In genomic region chr2:46555011-46555410, GRCh38 we compare ENCODE assay signal across 9 cellular contexts. TPM values are rescaled to one million over a fixed set of nuclear protein-coding genes. Genes with fewer than 3 reads are reported as not detected.
DNase-seq lines count a peak whose midpoint lies in the region; ATAC-seq and TF ChIP-seq lines count a peak whose summit lies in the region.
"Had no signal": no experiment of that assay in that cellular context is flagged by ENCODE, and none has a peak within 500 bp of the region (broad histone marks: within the 10 kb centered on the region; RNA-seq: fewer than 3 reads in every experiment).

No MANE protein-coding gene starts in this region.

- H2BK120ac ChIP-seq in mesenchymal stem cell (ENCODE audit: low read depth, low read length) = no peak overlapping the region

- POLR2A ChIA-PET in OCI-LY7 (lab: Charles Lee) = interaction anchor here (1.1 to 2.4 kb wide), 6 partner anchors 10 to 46 kb away, joined by 3 to 10 read pairs (median 3); no protein-coding TSS in a partner anchor

- no peak overlapping the region for H2BK12ac ChIP-seq in mesenchymal stem cell (ENCODE audit: low read length in 2 of 2)

- H3K36me3 ChIP-seq in OCI-LY7 (ENCODE audit: insufficient read depth, low read length) (peaks cover 92% of the 10 kb centered on the region), psoas muscle (ENCODE audit: insufficient read depth in 1 of 2, low read depth in 1 of 2) (peaks cover 0 to 6% of the 10 kb centered on the region in 2 donors), mesenchymal stem cell (ENCODE audit: control insufficient read depth in 1 of 2, insufficient read depth in 2 of 2, low read depth in 1 of 2, low read length in 2 of 2) (peaks cover 34 to 67% of the 10 kb centered on the region in 2 experiments), ovary (no peaks in the 10 kb centered on the region)

- H2AFZ ChIP-seq in OCI-LY7 (ENCODE audit: low read length) (no peak overlapping the region), mesenchymal stem cell (ENCODE audit: low read depth, low read length) (no peak overlapping the region)

- no peak overlapping the region for H2BK15ac ChIP-seq in mesenchymal stem cell (ENCODE audit: low read depth, poor library complexity, severe bottlenecking)

- DNase-seq in ELR (ENCODE audit: low read depth) = peak; percentile 38
- peak; percentile 63 for DNase-seq in OCI-LY7 (ENCODE audit: low spot score)
- no peak for DNase-seq in choroid plexus epithelial cell (ENCODE audit: low read depth)
- DNase-seq in psoas muscle = no peak
- DNase-seq in NCI-H345 (lab: John Stamatoyannopoulos, UW) = no peak
- no peak for DNase-seq in mesenchymal stem cell
- DNase-seq in ovary = no peak

- intact Hi-C loops in OCI-LY7 (cut with micrococcal nuclease; ENCODE audit: unreplicated experiment) = no loop called here
- intact Hi-C loops in psoas muscle (cut with DNase I) = no loop called here
- intact Hi-C loops in ovary (cut with DNase I) = no loop called here

- no peak for TF ChIP-seq POLR2A in ovary (IDR thresholded peaks at IDR 0.05)

- H3K9me3 ChIP-seq in OCI-LY7 (ENCODE audit: low read length) = peaks cover 21% of the 10 kb centered on the region; the same call in 1 of the 2 replicates
- no peaks in the 10 kb centered on the region for H3K9me3 ChIP-seq in psoas muscle
- peaks cover 17% of the 10 kb centered on the region for H3K9me3 ChIP-seq in mesenchymal stem cell (ENCODE audit: control insufficient read depth, low read length)
- no peaks in the 10 kb centered on the region for H3K9me3 ChIP-seq in ovary

- H2AK5ac ChIP-seq in mesenchymal stem cell (ENCODE audit: low read length, severe bottlenecking) = no peak overlapping the region

- no peak overlapping the region for H2BK5ac ChIP-seq in mesenchymal stem cell (ENCODE audit: low read depth, low read length, poor library complexity, severe bottlenecking)

- no peak overlapping the region for H3K18ac ChIP-seq in mesenchymal stem cell (ENCODE audit: low read depth in 1 of 2, low read length in 2 of 2)

- H3K9ac ChIP-seq in mesenchymal stem cell (ENCODE audit: low read length) = no peak overlapping the region

- no peak overlapping the region for H3K23ac ChIP-seq in mesenchymal stem cell (ENCODE audit: low read length in 2 of 2)

- TF ChIP-seq CTCF in OCI-LY7 (conservative IDR thresholded peaks at IDR 0.05; ENCODE audit: low read length) (peak; percentile 86), choroid plexus epithelial cell (conservative IDR thresholded peaks at IDR 0.05; ENCODE audit: low read depth, low read length) (peak; percentile 45), psoas muscle (IDR thresholded peaks at IDR 0.05) (peak; percentile 24), ovary (IDR thresholded peaks at IDR 0.05) (no peak)

- BruUV-seq in OCI-LY7 (replicated peaks; lab: Mats Ljungman, UMichigan) = no TSS peak

- H3K4me3 ChIP-seq in OCI-LY7 (ENCODE audit: low read depth, low read length, poor library complexity, severe bottlenecking) = no peak overlapping the region
- H3K4me3 ChIP-seq in choroid plexus epithelial cell (ENCODE audit: low read depth, low read length) = no peak overlapping the region
- no peak overlapping the region for H3K4me3 ChIP-seq in psoas muscle
- H3K4me3 ChIP-seq in mesenchymal stem cell (ENCODE audit: insufficient read depth in 1 of 2, low read depth in 1 of 2, low read length in 2 of 2) = no peak overlapping the region
- H3K4me3 ChIP-seq in ovary = no peak overlapping the region
- H3K4me3 ChIP-seq: SJSA1 had no signal

- no peaks in the 10 kb centered on the region for H4K20me1 ChIP-seq in OCI-LY7 (ENCODE audit: insufficient read depth, low read length)

- H3K4me2 ChIP-seq in OCI-LY7 (ENCODE audit: low read length) = peak overlapping the region; percentile 27
- H3K4me2 ChIP-seq in mesenchymal stem cell (ENCODE audit: low read length, poor library complexity, severe bottlenecking) = no peak overlapping the region

- no peak overlapping the region for H3K4ac ChIP-seq in mesenchymal stem cell (ENCODE audit: low read depth in 1 of 2, low read length in 2 of 2)

- peak in 2 of 4 donors; percentile 24 to 28 for ATAC-seq in psoas muscle
- ATAC-seq in GM21723 (IDR thresholded peaks at IDR 0.05; ENCODE audit: unreplicated experiment) = no peak

- H3K27me3 ChIP-seq in psoas muscle (ENCODE audit: insufficient read depth in 3 of 3, low read length in 2 of 3) (no peaks in the 10 kb centered on the region), mesenchymal stem cell (ENCODE audit: control insufficient read depth in 1 of 2, insufficient read depth in 1 of 2, low read length in 2 of 2) (no peaks in the 10 kb centered on the region), ovary (no peaks in the 10 kb centered on the region)
- H3K27me3 ChIP-seq: SJSA1 had no signal

- H3K79me1 ChIP-seq in mesenchymal stem cell (replicated peaks; ENCODE audit: low read length, poor library complexity, severe bottlenecking) = peaks cover 47% of the 10 kb centered on the region

- peak overlapping the region; percentile 5 for H3K27ac ChIP-seq in OCI-LY7 (ENCODE audit: low read depth, low read length, poor library complexity, severe bottlenecking)
- peak overlapping the region; percentile 73 for H3K27ac ChIP-seq in psoas muscle
- H3K27ac ChIP-seq in mesenchymal stem cell (ENCODE audit: low read length, poor library complexity, severe bottlenecking) = no peak overlapping the region
- H3K27ac ChIP-seq in ovary = no peak overlapping the region
- H3K27ac ChIP-seq: SJSA1 had no signal

- H3K79me2 ChIP-seq in OCI-LY7 (ENCODE audit: insufficient read depth, low read depth, low read length) = peaks cover 98% of the 10 kb centered on the region

- no peak overlapping the region for H4K8ac ChIP-seq in mesenchymal stem cell (ENCODE audit: low read length)

- no peaks in the 10 kb centered on the region for H3K9me2 ChIP-seq in OCI-LY7 (ENCODE audit: insufficient read depth, low read length)

- 79 to 82% (median 79%) methylated on average over 8 of the region's 8 CpGs for WGBS in psoas muscle, 3 donors
- WGBS in mesenchymal stem cell = 71% methylated on average over 8 of the region's 8 CpGs
- 80 to 84% (median 81%) methylated on average over 8 of the region's 8 CpGs for WGBS in ovary, 3 donors

- CTCF ChIA-PET in OCI-LY7 (lab: Charles Lee; ENCODE audit: unreplicated experiment) = interaction anchor here (1.2 to 1.8 kb wide), 4 partner anchors 9 to 91 kb away, joined by 3 to 12 read pairs (median 6); no protein-coding TSS in a partner anchor

- H4K91ac ChIP-seq in mesenchymal stem cell (ENCODE audit: low read length) = no peak overlapping the region

- no peak for TF ChIP-seq EP300 in ovary (IDR thresholded peaks at IDR 0.05)

- H3K4me1 ChIP-seq in OCI-LY7 (ENCODE audit: insufficient read depth, low read length, poor library complexity, severe bottlenecking) = peaks cover 68% of the 10 kb centered on the region
- peaks cover 76% of the 10 kb centered on the region for H3K4me1 ChIP-seq in psoas muscle
- no peaks in the 10 kb centered on the region for H3K4me1 ChIP-seq in mesenchymal stem cell (ENCODE audit: control insufficient read depth, insufficient read depth, low read depth, low read length)
- H3K4me1 ChIP-seq in ovary (ENCODE audit: insufficient read depth) = no peaks in the 10 kb centered on the region

- H3K14ac ChIP-seq in mesenchymal stem cell (ENCODE audit: low read length in 2 of 2) = no peak overlapping the region

RNA-seq across cellular contexts. Expression of gene ATP6V1E2, which starts 12.6 kb away (rescaled TPM):
- 18.9 and 21.1 TPM in 2 replicates for total RNA-seq in OCI-LY7 (2014; rRNA removed; shearing (Covaris generic))
- 55.3 and 55.6 TPM in 2 replicates for total RNA-seq in OCI-LY7 (2022)
- 1 to 10 TPM; 5.1 to 7.6 (median 6.1) TPM for total RNA-seq in psoas muscle
- polyA plus RNA-seq in psoas muscle = 10 to 100 TPM in 1 of 3 donors, 1 to 10 TPM in 2; 2.4 to 11.4 (median 2.4) TPM
- 2.4 TPM for polyA plus RNA-seq in mesenchymal stem cell (2013, experiment 1 of 2)
- 2.2 TPM for polyA plus RNA-seq in mesenchymal stem cell (2013, experiment 2 of 2)
- total RNA-seq in ovary = 1 to 10 TPM; 2.9 to 9.0 (median 5.1) TPM
- 1 to 10 TPM; 4.2 to 8.4 TPM for polyA plus RNA-seq in ovary

RNA-seq across cellular contexts. Expression of gene RHOQ, which starts 12.7 kb away (rescaled TPM):
- total RNA-seq in OCI-LY7 (2014; rRNA removed; shearing (Covaris generic)) = 62.0 and 65.7 TPM in 2 replicates
- 171 and 198 TPM in 2 replicates for total RNA-seq in OCI-LY7 (2022)
- total RNA-seq in psoas muscle = 100 to 1,000 TPM; 129 to 204 (median 139) TPM
- 100 to 1,000 TPM in 2 of 3 donors, 10 to 100 TPM in 1; 50.3 to 127 (median 110) TPM for polyA plus RNA-seq in psoas muscle
- 174 TPM for polyA plus RNA-seq in mesenchymal stem cell (2013, experiment 1 of 2)
- 178 TPM for polyA plus RNA-seq in mesenchymal stem cell (2013, experiment 2 of 2)
- 10 to 100 TPM; 61.9 to 86.7 (median 71.4) TPM for total RNA-seq in ovary
- polyA plus RNA-seq in ovary = 10 to 100 TPM; 36.3 to 91.8 TPM

Comparison
In these comparisons a context has a peak if more than half of its experiments do, and no peak if none do; other contexts are left out.
1. DNase-seq: peak in ELR (single experiment) and OCI-LY7 (single experiment); none in choroid plexus epithelial cell (single experiment), psoas muscle (0 of 2), NCI-H345 (single experiment), mesenchymal stem cell (single experiment) and ovary (0 of 5).
2. H3K27ac ChIP-seq: peak in OCI-LY7 (single experiment) and psoas muscle (single experiment); none in mesenchymal stem cell (single experiment) and ovary (0 of 2).
3. CTCF ChIP-seq: peak in OCI-LY7 (single experiment), choroid plexus epithelial cell (single experiment) and psoas muscle (single experiment); none in ovary (0 of 3).